In the genomic region with DNA sequence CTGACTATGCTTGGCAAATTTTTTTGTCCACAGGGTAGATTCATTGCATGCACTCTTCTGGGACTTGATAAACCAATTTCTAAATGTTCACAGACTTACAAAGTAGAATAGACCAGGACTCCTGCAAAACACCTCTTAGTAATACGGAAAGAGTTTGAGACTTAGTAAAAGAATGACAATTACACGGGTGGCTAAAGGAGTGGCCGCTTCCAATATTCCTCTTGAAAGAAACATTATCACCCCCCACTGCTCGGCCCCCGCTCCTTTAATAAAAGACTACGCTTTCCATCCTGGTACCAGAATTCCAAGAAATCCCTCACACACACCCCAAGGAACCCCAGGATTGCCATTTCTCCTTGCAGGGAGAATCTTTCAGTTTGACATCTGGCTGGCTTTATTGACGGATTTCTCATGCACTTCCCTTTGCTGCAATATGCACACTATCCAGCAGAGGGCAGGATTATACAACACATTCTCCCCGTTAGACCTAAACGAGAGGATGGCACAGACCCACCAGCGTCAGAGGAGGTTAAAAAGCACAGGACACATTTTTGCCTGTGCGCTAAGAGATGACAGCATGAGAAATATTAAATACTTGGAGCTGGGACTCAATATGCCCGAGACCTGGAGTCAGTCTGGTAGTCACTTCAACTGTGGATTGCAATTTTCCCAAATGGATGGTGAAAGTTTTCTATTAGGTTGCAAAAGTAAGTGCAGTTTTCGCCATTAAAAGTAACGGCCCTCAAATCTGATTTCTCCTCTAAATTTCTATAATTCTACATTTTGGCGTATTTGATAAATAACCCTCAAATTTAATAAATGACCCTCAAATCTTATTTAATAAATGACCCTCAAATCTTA, we compare ENCODE assay signal across 8 cellular contexts. TPM values are rescaled to one million over a fixed set of nuclear protein-coding genes. Genes with fewer than 3 reads are reported as not detected.
DNase-seq lines count a peak whose midpoint lies in the region; ATAC-seq lines count a peak whose summit lies in the region.

No MANE protein-coding gene starts in this region.

- intact Hi-C loops in left colon (cut with DNase I, micrococcal nuclease) = loop anchor here (5.0 to 10.0 kb wide), 3 partner anchors 109 to 299 kb away; a partner anchor contains a TSS

- peak; percentile 45 for ATAC-seq in HG02763 (IDR thresholded peaks at IDR 0.05; ENCODE audit: unreplicated experiment)
- peak; percentile 73 for ATAC-seq in left colon
- ATAC-seq in HG03045 (IDR thresholded peaks at IDR 0.05; ENCODE audit: unreplicated experiment) = no peak

- DNase-seq in EL = peak; percentile 56
- DNase-seq in NCI-H2227 (lab: John Stamatoyannopoulos, UW; ENCODE audit: unreplicated experiment) = peak; percentile 78
- peak; percentile 49 for DNase-seq in activated CD4-positive, CD25-positive, alpha-beta regulatory T cell treated with anti-CD3 and anti-CD28 coated beads, Interleukin-2, amount 50 U/mL, for 72 hours
- peak; percentile 87 for DNase-seq in cerebellar cortex (ENCODE audit: low spot score)
- DNase-seq in left colon = peak; percentile 26 to 55
- DNase-seq in stimulated activated CD4-positive, alpha-beta T cell treated with anti-CD3 and anti-CD28 coated beads, Interleukin-4, amount 100 ng/mL, for 1 hour = peak; percentile 24

RNA-seq across cellular contexts. Expression of a gene that starts 46.6 kb away (rescaled TPM):
- 10 to 100 TPM; 15.1 to 15.3 TPM for total RNA-seq in left colon

Comparison
In these comparisons a context has a peak if more than half of its experiments do, and no peak if none do; other contexts are left out.
1. DNase-seq: peak in every context shown above with its lines; median percentile 87 in cerebellar cortex; 78 in NCI-H2227; 56 in EL; 49 in activated CD4-positive, CD25-positive, alpha-beta regulatory T cell treated with anti-CD3 and anti-CD28 coated beads, Interleukin-2, amount 50 U/mL, for 72 hours; 40 in left colon; 24 in stimulated activated CD4-positive, alpha-beta T cell treated with anti-CD3 and anti-CD28 coated beads, Interleukin-4, amount 100 ng/mL, for 1 hour.